Comparison of ENCODE assay signal across 34 cellular contexts in genomic region chr11:70727021-70727420, GRCh38.
"Had no signal": no experiment of that assay in that cellular context is flagged by ENCODE, and none has a peak within 500 bp of the region (broad histone marks: within the 10 kb centered on the region; RNA-seq: fewer than 3 reads in every experiment).

No MANE protein-coding gene starts in this region.

- FAIRE-seq: astrocyte, bronchial epithelial cell had no signal

- H3K9me3 ChIP-seq: adrenal gland, ascending aorta, body of pancreas had no signal

- H3K4me1 ChIP-seq: adrenal gland, ascending aorta, body of pancreas, breast epithelium had no signal

- H3K4me3 ChIP-seq: adrenal gland, ascending aorta, body of pancreas, breast epithelium, cardiac muscle cell had no signal

- ATAC-seq: activated naive CD4-positive, alpha-beta T cell treated with anti-CD3 and anti-CD28 coated beads, Interleukin-2, amount 50 U/mL, for 72 hours; activated naive CD8-positive, alpha-beta T cell treated with anti-CD3 and anti-CD28 coated beads, Interleukin-2, amount 50 U/mL, for 24 hours; activated T-cell treated with anti-CD3 and anti-CD28 coated beads, Interleukin-2, amount 50 U/mL, for 4 hours; activated T-cell treated with anti-CD3 and anti-CD28 coated beads, Interleukin-2, amount 50 U/mL, for 72 hours; activated T-helper 17 cell treated with anti-CD3 and anti-CD28 coated beads, Interleukin-2, amount 50 U/mL, for 72 hours; body of pancreas had no signal

- H3K27me3 ChIP-seq: adrenal gland, ascending aorta, body of pancreas, brain microvascular endothelial cell, breast epithelium, cardiac muscle cell had no signal

- DNase-seq: activated effector memory CD4-positive, alpha-beta T cell treated with anti-CD3 and anti-CD28 coated beads, Interleukin-2, amount 50 U/mL, for 16 hours; activated effector memory CD4-positive, alpha-beta T cell treated with Interleukin-2 at 50 U/mL for 16 hours; activated gamma-delta T cell; activated gamma-delta T cell treated with Interleukin-2 at 50 U/mL for 16 hours; activated naive CD4-positive, alpha-beta T cell; activated naive CD4-positive, alpha-beta T cell treated with anti-CD3 and anti-CD28 coated beads for 36 hours; activated naive CD4-positive, alpha-beta T cell treated with anti-CD3 and anti-CD28 coated beads, Interleukin-2, amount 10 ng/mL, durations not matched to agents 7 days and 5 days; activated naive CD4-positive, alpha-beta T cell treated with anti-CD3 and anti-CD28 coated beads, Interleukin-2, amount 50 U/mL, for 16 hours; activated naive CD4-positive, alpha-beta T cell treated with Interleukin-2 at 50 U/mL for 16 hours; activated naive CD8-positive, alpha-beta T cell treated with anti-CD3 and anti-CD28 coated beads for 36 hours; activated naive CD8-positive, alpha-beta T cell treated with anti-CD3 and anti-CD28 coated beads, Interleukin-2, amount 10 ng/mL, durations not matched to agents 7 days and 5 days; activated naive CD8-positive, alpha-beta T cell treated with anti-CD3 and anti-CD28 coated beads, Interleukin-2, amount 50 U/mL, for 24 hours; activated T-cell treated with anti-CD3 and anti-CD28 coated beads, Interleukin-2, amount 50 U/mL, for 1 hour; activated T-cell treated with anti-CD3 and anti-CD28 coated beads, Interleukin-2, amount 50 U/mL, for 24 hours; activated T-cell treated with anti-CD3 and anti-CD28 coated beads, Interleukin-2, amount 50 U/mL, for 4 hours; activated T-cell treated with anti-CD3 and anti-CD28 coated beads, Interleukin-2, amount 50 U/mL, for 48 hours; activated T-cell treated with anti-CD3 and anti-CD28 coated beads, Interleukin-2, amount 50 U/mL, for 72 hours; adrenal gland; amniotic stem cell; amygdala; anterior cingulate cortex; aorta; body of pancreas; brain microvascular endothelial cell; caudate nucleus; central memory CD4-positive, alpha-beta T cell; cerebellar nuclear complex had no signal

- H3K27ac ChIP-seq: adrenal gland, ascending aorta, body of pancreas, brain microvascular endothelial cell, breast epithelium, cardiac muscle cell had no signal

- H3K36me3 ChIP-seq: adrenal gland, ascending aorta, brain microvascular endothelial cell, breast epithelium, cardiac muscle cell had no signal
